ENCODE assay signal across 33 cellular contexts in the genomic region with DNA sequence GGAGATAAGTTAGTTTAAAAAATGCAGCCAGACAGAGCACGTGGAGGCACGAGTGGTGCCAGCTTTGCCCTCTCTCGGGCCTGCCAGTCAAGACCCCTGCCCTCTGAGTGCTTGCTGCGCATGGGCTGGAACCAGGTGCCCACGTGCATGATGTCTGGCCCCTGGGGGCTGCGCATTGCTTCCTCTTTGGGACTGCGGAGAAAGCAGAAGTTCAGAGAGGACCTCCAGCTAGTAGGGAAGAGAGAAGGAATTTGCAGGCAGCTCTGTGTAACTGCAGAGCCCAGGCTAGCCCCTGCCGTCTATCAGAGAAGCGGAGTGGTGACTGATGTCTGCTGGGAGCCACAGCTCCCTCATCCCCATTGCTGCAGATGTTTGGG. TPM values are rescaled to one million over a fixed set of nuclear protein-coding genes. Genes with fewer than 3 reads are reported as not detected.
DNase-seq lines count a peak whose midpoint lies in the region; ATAC-seq, FAIRE-seq and TF ChIP-seq lines count a peak whose summit lies in the region.
"Had no signal": no experiment of that assay in that cellular context is flagged by ENCODE, and none has a peak within 500 bp of the region (broad histone marks: within the 10 kb centered on the region; RNA-seq: fewer than 3 reads in every experiment).

No MANE protein-coding gene starts in this region.

- no peak overlapping the region for H4K91ac ChIP-seq in H1 (replicated peaks; ENCODE audit: insufficient read length, low read length)

- peaks cover 18% of the 10 kb centered on the region for H3K4me1 ChIP-seq in BLaER1
- peaks cover 0 to 20% (median 12%) of the 10 kb centered on the region in 4 experiments; a peak in 6 of 7 replicates for H3K4me1 ChIP-seq in H1 (replicated peaks in 1 of 4; ENCODE audit: control insufficient read depth in 3 of 4, insufficient read depth in 4 of 4, low read length in 3 of 4)
- no peaks in the 10 kb centered on the region for H3K4me1 ChIP-seq in naive thymus-derived CD4-positive, alpha-beta T cell (ENCODE audit: control insufficient read depth in 2 of 2, insufficient read depth in 2 of 2, low read length in 2 of 2)
- H3K4me1 ChIP-seq: parathyroid adenoma had no signal

- peak; percentile 46 for ATAC-seq in naive thymus-derived CD4-positive, alpha-beta T cell
- no peak for ATAC-seq in HG03139 (IDR thresholded peaks at IDR 0.05; ENCODE audit: unreplicated experiment)
- ATAC-seq: activated CD4-positive, CD25-positive, alpha-beta regulatory T cell treated with anti-CD3 and anti-CD28 coated beads, Interleukin-2, amount 50 U/mL, for 24 hours; left lobe of liver; right cardiac atrium had no signal

- no peaks in the 10 kb centered on the region for H3K23me2 ChIP-seq in H1 (ENCODE audit: low read depth, low read length)

- no peak overlapping the region for H3K23ac ChIP-seq in H1 (ENCODE audit: insufficient read length)

- intact Hi-C loops in naive thymus-derived CD4-positive, alpha-beta T cell (cut with micrococcal nuclease): no loop called here

- H3K27me3 ChIP-seq in BLaER1 (0 out of 2 replicates have a peak, but pooled peaks cover 3% of the 10 kb centered on the region), H1 (replicated peaks in 1 of 4; ENCODE audit: control insufficient read depth in 3 of 4, extremely low read depth in 1 of 4, insufficient read depth in 3 of 4, low read length in 3 of 4) (no peaks in the 10 kb centered on the region)
- H3K27me3 ChIP-seq in naive thymus-derived CD4-positive, alpha-beta T cell (ENCODE audit: control insufficient read depth in 2 of 2, insufficient read depth in 2 of 2, low read length in 2 of 2): no peaks in the 10 kb centered on the region
- H3K27me3 ChIP-seq: hepatocyte had no signal

- H3K79me2 ChIP-seq in H1 (ENCODE audit: control insufficient read depth in 1 of 2, insufficient read depth in 2 of 2, low read length in 2 of 2): no peaks in the 10 kb centered on the region
- H3K79me2 ChIP-seq: hepatocyte, parathyroid adenoma had no signal

- peak overlapping the region; percentile 68; the same call in 1 of the 2 replicates for H2BK12ac ChIP-seq in H1 (ENCODE audit: low read depth, low read length)

- no peaks in the 10 kb centered on the region for H3K36me3 Mint-ChIP-seq in naive thymus-derived CD4-positive, alpha-beta T cell
- H3K36me3 Mint-ChIP-seq: immature natural killer cell had no signal

- FAIRE-seq in H1 (lab: Jason Lieb, UNC): no peak
- FAIRE-seq: GM18507, HTR-8/SVneo had no signal

- CTCF ChIA-PET in H1 (lab: Charles Lee; ENCODE audit: partially characterized antibody): interaction anchor here (0.7 to 3.0 kb wide), 13 partner anchors 13 to 269 kb away, joined by 3 to 18 read pairs (median 4); no protein-coding TSS in a partner anchor
- CTCF ChIA-PET in naive thymus-derived CD4-positive, alpha-beta T cell (lab: Charles Lee): no interaction called here

- H4K20me1 ChIP-seq in BLaER1 (no peaks in the 10 kb centered on the region), H1 (replicated peaks in 1 of 2; ENCODE audit: control insufficient read depth in 1 of 2, insufficient read depth in 2 of 2, low read length in 2 of 2) (no peaks in the 10 kb centered on the region)

- no peak overlapping the region for H3K14ac ChIP-seq in H1 (ENCODE audit: insufficient read length)

- no peak overlapping the region for H3K4me2 ChIP-seq in BLaER1
- no peak overlapping the region for H3K4me2 ChIP-seq in H1 (ENCODE audit: insufficient read depth in 1 of 2, low read depth in 2 of 2, low read length in 2 of 2)
- H3K4me2 ChIP-seq: hepatocyte, KMS-11, PC-9 had no signal

- no peak for TF ChIP-seq POLR2A in H1 (IDR thresholded peaks at IDR 0.05; ENCODE audit: control extremely low read depth in 1 of 2, low read depth in 2 of 2, low read length in 2 of 2)

- peaks cover 0 to 2% (median 0%) of the 10 kb centered on the region in 7 donors for H3K4me1 Mint-ChIP-seq in naive thymus-derived CD4-positive, alpha-beta T cell
- H3K4me1 Mint-ChIP-seq: activated CD4-positive, alpha-beta memory T cell treated with anti-CD3 and anti-CD28 coated beads, Interleukin-2, amount 10 ng/mL, durations not matched to agents 7 days and 5 days had no signal

- H3K4me3 ChIP-seq in BLaER1: no peak overlapping the region
- H3K4me3 ChIP-seq in H1 (ENCODE audit: extremely low read depth in 1 of 4, insufficient read depth in 2 of 4, low read depth in 3 of 4, low read length in 4 of 4): no peak overlapping the region
- H3K4me3 ChIP-seq in naive thymus-derived CD4-positive, alpha-beta T cell (ENCODE audit: low read length): no peak overlapping the region
- H3K4me3 ChIP-seq: hepatocyte, PC-9, SJCRH30, suprapubic skin had no signal

- no peak overlapping the region for H3K4ac ChIP-seq in H1 (replicated peaks; ENCODE audit: insufficient read length, low read depth, low read length)

- no peak overlapping the region for H4K5ac ChIP-seq in H1 (ENCODE audit: insufficient read length, low read depth, low read length)

- no peak for TF ChIP-seq RAD21 in H1 (IDR thresholded peaks at IDR 0.05 in 1 of 2, conservative IDR thresholded peaks at IDR 0.05 in 1 of 2; ENCODE audit: low read depth in 2 of 2, low read length in 2 of 2)

- no peak overlapping the region for H3K27ac Mint-ChIP-seq in naive thymus-derived CD4-positive, alpha-beta T cell
- H3K27ac Mint-ChIP-seq: activated CD4-positive, alpha-beta memory T cell treated with anti-CD3 and anti-CD28 coated beads, Interleukin-2, amount 10 ng/mL, durations not matched to agents 7 days and 5 days; immature natural killer cell; nephron had no signal

- no peak overlapping the region for H4K8ac ChIP-seq in H1 (ENCODE audit: extremely low read depth, insufficient read depth, low read length)

- POLR2A ChIA-PET in H1 (lab: Charles Lee; ENCODE audit: partially characterized antibody): interaction anchor here (1.2 to 1.7 kb wide), 2 partner anchors 11 to 150 kb away, joined by 3 read pairs; no protein-coding TSS in a partner anchor
- POLR2A ChIA-PET in naive thymus-derived CD4-positive, alpha-beta T cell (lab: Charles Lee): no interaction called here

- H2AFZ ChIP-seq in H1 (ENCODE audit: low read length): no peak overlapping the region
- H2AFZ ChIP-seq: hepatocyte, parathyroid adenoma, PC-9 had no signal

- H3K79me1 ChIP-seq in H1 (ENCODE audit: low read depth, low read length): no peaks in the 10 kb centered on the region

- 90% methylated on average over 8 of the region's 9 CpGs; no CpG with 5 or more reads in 1 of the 2 experiments for WGBS in H1 (ENCODE audit: extremely low coverage in 1 of 2, insufficient coverage in 1 of 2, insufficient read length in 1 of 2, insufficient replicate concordance in 2 of 2, low coverage in 1 of 2, low lambda C conversion rate in 2 of 2, missing lambda C conversion rate in 1 of 2), 2 experiments

- no peaks in the 10 kb centered on the region for H3K9me3 Mint-ChIP-seq in naive thymus-derived CD4-positive, alpha-beta T cell
- H3K9me3 Mint-ChIP-seq: activated CD4-positive, alpha-beta memory T cell treated with anti-CD3 and anti-CD28 coated beads, Interleukin-2, amount 10 ng/mL, durations not matched to agents 7 days and 5 days; immature natural killer cell; nephron had no signal

- no peak overlapping the region for H3K4me3 Mint-ChIP-seq in naive thymus-derived CD4-positive, alpha-beta T cell
- H3K4me3 Mint-ChIP-seq: activated CD4-positive, alpha-beta memory T cell treated with anti-CD3 and anti-CD28 coated beads, Interleukin-2, amount 10 ng/mL, durations not matched to agents 7 days and 5 days; immature natural killer cell; nephron had no signal

- no peak overlapping the region for H2BK20ac ChIP-seq in H1 (ENCODE audit: low read length)

- H2AK5ac ChIP-seq in H1 (ENCODE audit: low read depth, low read length): no peak overlapping the region

- DNase-seq in NAMALWA (ENCODE audit: low spot score) (peak; percentile 66), H1 (ENCODE audit: low read depth in 1 of 2, low spot score in 2 of 2) (no peak), SIG-M5 treated with dmso at 0.1 percent for 504 hours (lab: John Stamatoyannopoulos, UW; ENCODE audit: unreplicated experiment) (no peak), middle frontal gyrus (ENCODE audit: extremely low spot score, low spot score) (no peak), COR-L47 (lab: John Stamatoyannopoulos, UW) (no peak)
- DNase-seq in naive thymus-derived CD4-positive, alpha-beta T cell: no peak
- DNase-seq: activated CD4-positive, alpha-beta memory T cell treated with anti-CD3 and anti-CD28 coated beads, Interleukin-2, amount 10 ng/mL, durations not matched to agents 7 days and 5 days; activated CD8-positive, alpha-beta memory T cell treated with anti-CD3 and anti-CD28 coated beads, Interleukin-2, amount 50 U/mL, for 48 hours; activated naive CD4-positive, alpha-beta T cell treated with anti-CD3 and anti-CD28 coated beads, Interleukin-2, amount 50 U/mL, for 16 hours; amygdala; DND-41; effector CD4-positive, alpha-beta T cell; immature natural killer cell; NCI-H1436 treated with DMSO at 0.1 percent for 48 hours; NCI-H446 treated with DMSO at 0.1 percent for 48 hours; PC-9; SJCRH30; stimulated activated CD4-positive, alpha-beta T cell treated with anti-CD3 and anti-CD28 coated beads, Interleukin-4, amount 100 ng/mL, for 4 hours; stimulated activated naive CD4-positive, alpha-beta T cell had no signal

- H2BK120ac ChIP-seq in H1 (replicated peaks; ENCODE audit: low read depth, low read length): no peak overlapping the region

- H3K9me3 ChIP-seq in BLaER1 (peaks cover under 1% of the 10 kb centered on the region; the same call in 1 of the 2 replicates), H1 (ENCODE audit: insufficient read depth in 2 of 2, low read depth in 1 of 2, low read length in 1 of 2) (peaks cover 0 to under 1% of the 10 kb centered on the region in 2 experiments; a peak in 1 of 4 replicates)
- H3K9me3 ChIP-seq in naive thymus-derived CD4-positive, alpha-beta T cell (ENCODE audit: control insufficient read depth in 2 of 3, low read length in 3 of 3): no peaks in the 10 kb centered on the region
- H3K9me3 ChIP-seq: SJCRH30, suprapubic skin had no signal

- TF ChIP-seq EP300 in H1 (IDR thresholded peaks at IDR 0.05; ENCODE audit: borderline replicate concordance in 1 of 2, low read depth in 2 of 2, low read length in 2 of 2): no peak

- no peak overlapping the region for H2BK5ac ChIP-seq in H1 (ENCODE audit: low read depth, low read length)

- TF ChIP-seq CTCF in H1 (IDR thresholded peaks at IDR 0.05; ENCODE audit: control extremely low read depth in 1 of 3, insufficient read depth in 1 of 3, low read depth in 1 of 3, low read length in 3 of 3): no peak

- H3K18ac ChIP-seq in H1 (ENCODE audit: extremely low read depth, low read length): no peak overlapping the region

- H2BK15ac ChIP-seq in H1 (ENCODE audit: low read length): no peak overlapping the region

- H3K27ac ChIP-seq in BLaER1 (no peak overlapping the region; the same call in 1 of the 2 replicates), H1 (ENCODE audit: low read depth, low read length) (no peak overlapping the region)
- H3K27ac ChIP-seq in naive thymus-derived CD4-positive, alpha-beta T cell (ENCODE audit: low read depth, low read length): no peak overlapping the region
- H3K27ac ChIP-seq: hepatocyte, KMS-11, parathyroid adenoma, PC-9, SJCRH30, suprapubic skin had no signal

- H3K9ac ChIP-seq in BLaER1 (peak overlapping the region; percentile 67; the same call in 1 of the 2 replicates), H1 (replicated peaks in 1 of 4; ENCODE audit: extremely low read depth in 1 of 4, low read depth in 3 of 4, low read length in 3 of 4) (no peak overlapping the region)
- H3K9ac ChIP-seq: KMS-11, parathyroid adenoma had no signal

- H3K56ac ChIP-seq in H1 (replicated peaks; ENCODE audit: insufficient read length, low read depth, low read length): no peak overlapping the region

- H3K36me3 ChIP-seq in BLaER1: no peaks in the 10 kb centered on the region; the same call in 1 of the 2 replicates
- H3K36me3 ChIP-seq in H1 (ENCODE audit: control insufficient read depth in 2 of 4, insufficient read depth in 4 of 4, low read length in 3 of 4): no peaks in the 10 kb centered on the region
- H3K36me3 ChIP-seq in naive thymus-derived CD4-positive, alpha-beta T cell (ENCODE audit: control insufficient read depth in 2 of 3, insufficient read depth in 3 of 3, low read length in 3 of 3): no peaks in the 10 kb centered on the region
- H3K36me3 ChIP-seq: SJCRH30, suprapubic skin had no signal

- H3K27me3 Mint-ChIP-seq in naive thymus-derived CD4-positive, alpha-beta T cell: peaks cover 0 to 4% (median 0%) of the 10 kb centered on the region in 5 donors

RNA-seq across cellular contexts. Expression of a gene that starts 9.7 kb away (rescaled TPM):
- 159 and 179 TPM in 2 replicates for total RNA-seq in H1 (2021; fragmentation: NEBNext Ultra II Directional; extraction: Animal tissue kit (Norgen Biotek cat#: 25700))
- polyA plus RNA-seq in H1 (2011; rRNA removed): not detected in 2 replicates
- polyA plus RNA-seq in H1 (2011; cell fraction: cytosol; rRNA removed): not detected
- not detected for polyA plus RNA-seq in H1 (2011; cell fraction: nucleus; rRNA removed)
- polyA plus RNA-seq in H1 (2012, experiment 1 of 2): not detected in 4 replicates
- polyA plus RNA-seq in H1 (2012, experiment 2 of 2): not detected
- not detected for polyA plus RNA-seq in H1 (2013, experiment 1 of 2)
- polyA plus RNA-seq in H1 (2013, experiment 2 of 2): not detected
- under 0.01 TPM in 2 replicates for polyA minus RNA-seq in H1 (2011; rRNA and poly(A)+ RNA removed)
- polyA minus RNA-seq in H1 (2011; cell fraction: cytosol; rRNA and poly(A)+ RNA removed): 3,004 TPM
- polyA minus RNA-seq in H1 (2011; cell fraction: nucleus; rRNA and poly(A)+ RNA removed): under 0.01 TPM
- total RNA-seq in naive thymus-derived CD4-positive, alpha-beta T cell: 10 to 100 TPM; 17.1 to 67.0 (median 31.6) TPM
- polyA plus RNA-seq in naive thymus-derived CD4-positive, alpha-beta T cell: not detected
- total RNA-seq: hepatocyte, mononuclear cell, SJCRH30, suprapubic skin, urinary bladder had no signal
- polyA plus RNA-seq: hepatocyte, immature natural killer cell, right cardiac atrium, urinary bladder had no signal

RNA-seq across cellular contexts. Expression of a gene that starts 38.2 kb away (rescaled TPM):
- 68.1 and 69.7 TPM in 2 replicates for total RNA-seq in H1 (2021; fragmentation: NEBNext Ultra II Directional; extraction: Animal tissue kit (Norgen Biotek cat#: 25700))
- 38.4 and 60.6 TPM in 2 replicates for polyA plus RNA-seq in H1 (2011; rRNA removed)
- 56.9 TPM for polyA plus RNA-seq in H1 (2011; cell fraction: cytosol; rRNA removed)
- 76.4 TPM for polyA plus RNA-seq in H1 (2011; cell fraction: nucleus; rRNA removed)
- polyA plus RNA-seq in H1 (2012, experiment 1 of 2): 42.0 to 58.2 TPM (median 56.5 TPM) in 4 replicates
- 44.3 TPM for polyA plus RNA-seq in H1 (2012, experiment 2 of 2)
- polyA plus RNA-seq in H1 (2013, experiment 1 of 2): 35.2 TPM
- polyA plus RNA-seq in H1 (2013, experiment 2 of 2): 36.8 TPM
- 22.2 and 24.4 TPM in 2 replicates for polyA minus RNA-seq in H1 (2011; rRNA and poly(A)+ RNA removed)
- polyA minus RNA-seq in H1 (2011; cell fraction: cytosol; rRNA and poly(A)+ RNA removed): 25.7 TPM
- 26.3 TPM for polyA minus RNA-seq in H1 (2011; cell fraction: nucleus; rRNA and poly(A)+ RNA removed)
- total RNA-seq in naive thymus-derived CD4-positive, alpha-beta T cell: 10 to 100 TPM; 16.0 to 42.3 (median 30.9) TPM
- 10 to 100 TPM; 13.8 to 17.5 TPM for polyA plus RNA-seq in naive thymus-derived CD4-positive, alpha-beta T cell
